19 cellular contexts compared by ENCODE assay signal in genomic region chr7:44156453-44157010, GRCh38. TPM values are rescaled to one million over a fixed set of nuclear protein-coding genes. Genes with fewer than 3 reads are reported as not detected.
DNase-seq lines count a peak whose midpoint lies in the region; ATAC-seq, FAIRE-seq and TF ChIP-seq lines count a peak whose summit lies in the region.
"Had no signal": no experiment of that assay in that cellular context is flagged by ENCODE, and none has a peak within 500 bp of the region (broad histone marks: within the 10 kb centered on the region; RNA-seq: fewer than 3 reads in every experiment).

No MANE protein-coding gene starts in this region.

- no peaks in the 10 kb centered on the region for H3K4me1 Mint-ChIP-seq in activated naive CD4-positive, alpha-beta T cell treated with anti-CD3 and anti-CD28 coated beads, Interleukin-2, amount 10 ng/mL, durations not matched to agents 7 days and 5 days
- H3K4me1 Mint-ChIP-seq: B cell had no signal

- ATAC-seq in GM21825 (IDR thresholded peaks at IDR 0.05; ENCODE audit: unreplicated experiment), result no peak

- H3K27ac ChIP-seq in coronary artery, result no peak overlapping the region
- H3K27ac ChIP-seq: GM23248 had no signal

- TF ChIP-seq CTCF in coronary artery (IDR thresholded peaks at IDR 0.05), result no peak

- CTCF ChIA-PET in activated naive CD4-positive, alpha-beta T cell treated with anti-CD3 and anti-CD28 coated beads, Interleukin-2, amount 10 ng/mL, durations not matched to agents 7 days and 5 days (lab: Charles Lee), result no interaction called here

- H3K4me3 Mint-ChIP-seq in activated naive CD4-positive, alpha-beta T cell treated with anti-CD3 and anti-CD28 coated beads, Interleukin-2, amount 10 ng/mL, durations not matched to agents 7 days and 5 days, result no peak overlapping the region
- H3K4me3 Mint-ChIP-seq: B cell; CD4-positive, alpha-beta T cell had no signal

- DNase-seq in activated naive CD4-positive, alpha-beta T cell treated with anti-CD3 and anti-CD28 coated beads, Interleukin-2, amount 10 ng/mL, durations not matched to agents 7 days and 5 days, result peak; percentile 14
- no peak for DNase-seq in activated naive CD4-positive, alpha-beta T cell treated with Interleukin-2 at 50 U/mL for 16 hours
- DNase-seq in coronary artery (ENCODE audit: low spot score), result peak; percentile 61
- DNase-seq in mesenteric fat pad (ENCODE audit: low spot score), result peak; percentile 72
- no peak for DNase-seq in urothelium cell line (ENCODE audit: low spot score)
- no peak for DNase-seq in NCI-H524 (lab: John Stamatoyannopoulos, UW)
- DNase-seq: C1 segment of cervical spinal cord, Calu3, DMS 273 treated with DMSO at 0.1 percent for 48 hours, GM23248 had no signal

- peaks cover 17% of the 10 kb centered on the region for H3K27me3 Mint-ChIP-seq in activated naive CD4-positive, alpha-beta T cell treated with anti-CD3 and anti-CD28 coated beads, Interleukin-2, amount 10 ng/mL, durations not matched to agents 7 days and 5 days
- H3K27me3 Mint-ChIP-seq: B cell; CD4-positive, alpha-beta T cell had no signal

- no peak overlapping the region for H3K4me3 ChIP-seq in coronary artery
- H3K4me3 ChIP-seq: GM23248 had no signal

- no peaks in the 10 kb centered on the region for H3K9me3 Mint-ChIP-seq in activated naive CD4-positive, alpha-beta T cell treated with anti-CD3 and anti-CD28 coated beads, Interleukin-2, amount 10 ng/mL, durations not matched to agents 7 days and 5 days
- H3K9me3 Mint-ChIP-seq: CD4-positive, alpha-beta T cell had no signal

- FAIRE-seq in urothelium cell line (lab: Jason Lieb, UNC), result peak; percentile 27
- FAIRE-seq: A204.1, GM18507, H54, HepG2 had no signal

- no peaks in the 10 kb centered on the region for H3K36me3 Mint-ChIP-seq in activated naive CD4-positive, alpha-beta T cell treated with anti-CD3 and anti-CD28 coated beads, Interleukin-2, amount 10 ng/mL, durations not matched to agents 7 days and 5 days

- no peak overlapping the region for H3K27ac Mint-ChIP-seq in activated naive CD4-positive, alpha-beta T cell treated with anti-CD3 and anti-CD28 coated beads, Interleukin-2, amount 10 ng/mL, durations not matched to agents 7 days and 5 days
- H3K27ac Mint-ChIP-seq: B cell; CD4-positive, alpha-beta T cell had no signal

RNA-seq across cellular contexts. Expression of gene MYL7, which starts 15.4 kb away (rescaled TPM):
- not detected for total RNA-seq in mesenteric fat pad
- total RNA-seq: B cell; Calu3; CD4-positive, alpha-beta T cell; Daoy; GM23248; HT-29 had no signal

RNA-seq across cellular contexts. Expression of gene GCK, which starts 32.7 kb away (rescaled TPM):
- 0.48 TPM for total RNA-seq in mesenteric fat pad
- total RNA-seq: Calu3, HepG2, HT-29 had no signal

RNA-seq across cellular contexts. Expression of gene POLD2, which starts 33.2 kb away (rescaled TPM):
- total RNA-seq in mesenteric fat pad, result 60.2 TPM

RNA-seq across cellular contexts. Expression of gene YKT6, which starts 44.2 kb away (rescaled TPM):
- total RNA-seq in mesenteric fat pad, result 77.4 TPM

RNA-seq across cellular contexts. Expression of gene AEBP1, which starts 52.4 kb away (rescaled TPM):
- 267 TPM for total RNA-seq in mesenteric fat pad
- total RNA-seq: Calu3, Daoy, HT-29 had no signal

Comparison
In these comparisons a context has a peak if more than half of its experiments do, and no peak if none do; other contexts are left out.
1. DNase-seq: peak in activated naive CD4-positive, alpha-beta T cell treated with anti-CD3 and anti-CD28 coated beads, Interleukin-2, amount 10 ng/mL, durations not matched to agents 7 days and 5 days (single experiment), coronary artery (single experiment) and mesenteric fat pad (single experiment); none in activated naive CD4-positive, alpha-beta T cell treated with Interleukin-2 at 50 U/mL for 16 hours (single experiment), urothelium cell line (single experiment) and NCI-H524 (0 of 2).